ENCODE assay signal across 9 cellular contexts in the genomic region with DNA sequence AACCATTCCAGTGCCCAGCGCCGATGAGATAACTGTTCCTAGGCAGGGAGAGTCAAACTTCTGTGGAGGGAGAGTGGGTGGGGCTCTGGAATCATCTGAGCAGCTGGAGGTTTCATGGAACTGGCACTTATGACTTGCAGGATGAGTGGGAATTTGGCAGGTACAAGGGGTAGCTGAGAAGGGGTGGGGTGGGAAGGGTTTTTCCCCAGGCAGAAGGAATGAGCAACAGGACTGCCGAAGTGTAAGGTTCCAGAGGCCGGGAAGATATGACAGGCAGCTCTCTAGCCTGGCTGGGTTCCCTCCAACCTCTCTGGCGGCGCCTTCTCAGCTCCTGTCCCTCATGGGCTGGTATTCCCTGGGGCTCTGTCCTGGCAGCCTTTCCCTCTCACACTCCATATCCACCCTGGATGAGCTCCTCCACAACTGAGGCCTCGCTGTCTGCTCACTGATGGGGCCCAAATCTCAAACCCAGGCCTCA. TPM values are rescaled to one million over a fixed set of nuclear protein-coding genes. Genes with fewer than 3 reads are reported as not detected.
A peak's percentile ranks its signal among the peaks of the same experiment; 100 is the strongest.
DNase-seq lines count a peak whose midpoint lies in the region; ATAC-seq and TF ChIP-seq lines count a peak whose summit lies in the region.
"Had no signal": no experiment of that assay in that cellular context is flagged by ENCODE, and none has a peak within 500 bp of the region (broad histone marks: within the 10 kb centered on the region; RNA-seq: fewer than 3 reads in every experiment).

No MANE protein-coding gene starts in this region.

- TF ChIP-seq CTCF in H9 (conservative IDR thresholded peaks at IDR 0.05) (no peak), foreskin keratinocyte (conservative IDR thresholded peaks at IDR 0.05) (no peak)

- peaks cover 9 to 14% (median 9%) of the 10 kb centered on the region in 3 experiments for H3K36me3 Mint-ChIP-seq in H9 (ENCODE audit: insufficient read depth in 1 of 3, low read depth in 3 of 3)

- H3K9ac ChIP-seq in H9 (ENCODE audit: extremely low read depth, insufficient read length, low read length) (no peak overlapping the region), skeletal muscle satellite cell (ENCODE audit: low read depth, low read length) (no peak overlapping the region)

- ATAC-seq in foreskin keratinocyte (peak; percentile 53), HG03039 (IDR thresholded peaks at IDR 0.05; ENCODE audit: unreplicated experiment) (no peak)
- ATAC-seq: activated CD8-positive, alpha-beta T cell treated with anti-CD3 and anti-CD28 coated beads, Interleukin-2, amount 10 ng/mL, durations not matched to agents 7 days and 5 days had no signal

- no peaks in the 10 kb centered on the region for H3K9me3 ChIP-seq in H9 (ENCODE audit: control insufficient read depth, low read depth, low read length)
- H3K9me3 ChIP-seq in skeletal muscle satellite cell (replicated peaks; ENCODE audit: low read length), result no peaks in the 10 kb centered on the region

- peaks cover 18% of the 10 kb centered on the region; the same call in 1 of the 2 replicates for H3K27me3 ChIP-seq in H9 (ENCODE audit: insufficient read depth, low read length)
- no peaks in the 10 kb centered on the region for H3K27me3 ChIP-seq in foreskin keratinocyte
- H3K27me3 ChIP-seq in skeletal muscle satellite cell (ENCODE audit: control insufficient read depth, insufficient read depth, low read length), result no peaks in the 10 kb centered on the region

- H3K4me3 Mint-ChIP-seq in H9, result peak overlapping the region; percentile 63 to 84; a peak in 4 of 5 replicates

- H3K27ac Mint-ChIP-seq in H9, result no peak overlapping the region
- H3K27ac Mint-ChIP-seq: activated CD8-positive, alpha-beta T cell treated with anti-CD3 and anti-CD28 coated beads, Interleukin-2, amount 10 ng/mL, durations not matched to agents 7 days and 5 days had no signal

- H4K91ac ChIP-seq in H9 (ENCODE audit: insufficient read length, low read depth, low read length), result no peak overlapping the region

- H3K4me1 Mint-ChIP-seq in H9, result peaks cover 56% of the 10 kb centered on the region in 2 experiments

- H3K4me1 ChIP-seq in H9 (ENCODE audit: insufficient read depth, low read length) (peaks cover 13% of the 10 kb centered on the region; the same call in 1 of the 2 replicates), foreskin keratinocyte (peaks cover 29% of the 10 kb centered on the region), skeletal muscle satellite cell (ENCODE audit: control insufficient read depth, insufficient read depth, low read length) (peaks cover 49% of the 10 kb centered on the region)

- H3K23ac ChIP-seq in H9 (ENCODE audit: insufficient read length, low read depth, low read length), result no peak overlapping the region

- no peak overlapping the region for H3K56ac ChIP-seq in H9 (ENCODE audit: insufficient read length, low read depth, low read length)

- H4K8ac ChIP-seq in H9 (replicated peaks; ENCODE audit: insufficient read length, low read depth, low read length), result no peak overlapping the region

- no peak overlapping the region for H2BK12ac ChIP-seq in H9 (ENCODE audit: insufficient read length, low read depth, low read length)

- peaks cover 8% of the 10 kb centered on the region for H3K36me3 ChIP-seq in skeletal muscle satellite cell (ENCODE audit: insufficient read depth, low read length)

- H3K27me3 Mint-ChIP-seq in H9 (ENCODE audit: low read depth), result peaks cover 73% of the 10 kb centered on the region

- H2AK5ac ChIP-seq in H9 (ENCODE audit: insufficient read length, low read length), result no peak overlapping the region

- H2AFZ ChIP-seq in H9 (ENCODE audit: low read length), result no peak overlapping the region

- H2BK20ac ChIP-seq in H9 (ENCODE audit: low read depth, low read length, poor library complexity, severe bottlenecking), result no peak overlapping the region

- H3K4me3 ChIP-seq in skeletal muscle satellite cell (ENCODE audit: low read length), result peak overlapping the region; percentile 65

- H3K18ac ChIP-seq in H9 (ENCODE audit: insufficient read length, low read depth, low read length), result no peak overlapping the region

- no peak overlapping the region for H2BK120ac ChIP-seq in H9 (ENCODE audit: low read depth, low read length, poor library complexity, severe bottlenecking)

- no peaks in the 10 kb centered on the region; the same call in 1 of the 2 replicates for H3K79me2 ChIP-seq in H9 (ENCODE audit: insufficient read depth, low read length)

- H3K79me1 ChIP-seq in H9 (ENCODE audit: insufficient read depth, low read depth, low read length, poor library complexity, severe bottlenecking), result no peaks in the 10 kb centered on the region

- no CpG with 5 or more reads among the region's 7 CpGs for WGBS in H9 (ENCODE audit: extremely low coverage, insufficient read length, low lambda C conversion rate)

- no peak overlapping the region; the same call in 1 of the 2 replicates for H3K14ac ChIP-seq in H9 (ENCODE audit: insufficient read depth, low read length)

- H2BK15ac ChIP-seq in H9 (ENCODE audit: low read depth, low read length), result no peak overlapping the region

- peaks cover 2% of the 10 kb centered on the region for H4K20me1 ChIP-seq in H9 (ENCODE audit: control insufficient read depth, insufficient read depth, insufficient read length)

- DNase-seq in H9, result no peak
- DNase-seq in RKO (ENCODE audit: low spot score), result peak; percentile 53
- peak; percentile 61 to 80 for DNase-seq in foreskin keratinocyte
- DNase-seq in globus pallidus (ENCODE audit: low spot score), result no peak
- no peak for DNase-seq in stimulated activated CD4-positive, alpha-beta T cell treated with anti-CD3 and anti-CD28 coated beads, Interleukin-12 subunit alpha, Interleukin-12 subunit beta, amount 100 ng/mL, for 4 hours
- DNase-seq: activated CD8-positive, alpha-beta T cell treated with anti-CD3 and anti-CD28 coated beads, Interleukin-2, amount 10 ng/mL, durations not matched to agents 7 days and 5 days; cortex of kidney had no signal

- H3K9me3 Mint-ChIP-seq in H9, result no peaks in the 10 kb centered on the region

- peaks cover 24% of the 10 kb centered on the region for H3K23me2 ChIP-seq in H9 (ENCODE audit: insufficient read length, low read depth, low read length, poor library complexity, severe bottlenecking)

- no peak overlapping the region for H3K4ac ChIP-seq in H9 (ENCODE audit: low read depth, low read length)

- H2BK5ac ChIP-seq in H9 (ENCODE audit: insufficient read length, low read length), result no peak overlapping the region

- no peak overlapping the region for H4K5ac ChIP-seq in H9 (ENCODE audit: insufficient read length, low read depth, low read length)

- no peak overlapping the region for H3T11ph ChIP-seq in H9 (ENCODE audit: low read length)

- H3K4me2 ChIP-seq in H9 (ENCODE audit: insufficient read depth, insufficient read length, low read length), result peak overlapping the region; percentile 65
- H3K4me2 ChIP-seq in skeletal muscle satellite cell (ENCODE audit: low read length), result peak overlapping the region; percentile 86

- H3K27ac ChIP-seq in H9 (ENCODE audit: insufficient read length, low read depth, low read length), result no peak overlapping the region
- peak overlapping the region; percentile 86 for H3K27ac ChIP-seq in foreskin keratinocyte

RNA-seq across cellular contexts. Expression of gene TET3, which starts 2.5 kb away (rescaled TPM):
- total RNA-seq in H9 (2021) (21.8 and 24.7 TPM in 2 replicates), foreskin keratinocyte (5.2 and 5.5 TPM in 2 replicates)
- polyA plus RNA-seq in foreskin keratinocyte, result 0.76 and 0.85 TPM in 2 replicates
- total RNA-seq in skeletal muscle satellite cell (2012; rRNA removed), result 2.3 and 2.6 TPM in 2 replicates

RNA-seq across cellular contexts. Expression of gene DGUOK, which starts 55.5 kb away (rescaled TPM):
- total RNA-seq in H9 (2021) (95.0 and 98.5 TPM in 2 replicates), foreskin keratinocyte (87.6 and 89.1 TPM in 2 replicates)
- 141 and 144 TPM in 2 replicates for polyA plus RNA-seq in foreskin keratinocyte
- total RNA-seq in skeletal muscle satellite cell (2012; rRNA removed), result 55.5 and 60.8 TPM in 2 replicates

Comparison
In these comparisons a context has a peak if more than half of its experiments do, and no peak if none do; other contexts are left out.
1. DNase-seq: peak in RKO (single experiment) and foreskin keratinocyte (2 of 2); none in H9 (single experiment), globus pallidus (single experiment) and stimulated activated CD4-positive, alpha-beta T cell treated with anti-CD3 and anti-CD28 coated beads, Interleukin-12 subunit alpha, Interleukin-12 subunit beta, amount 100 ng/mL, for 4 hours (single experiment).